In genomic region chr18:46346213-46346612, GRCh38 we compare ENCODE assay signal across 19 cellular contexts.
A peak's percentile ranks its signal among the peaks of the same experiment; 100 is the strongest.
DNase-seq lines count a peak whose midpoint lies in the region; ATAC-seq lines count a peak whose summit lies in the region.
"Had no signal": no experiment of that assay in that cellular context is flagged by ENCODE, and none has a peak within 500 bp of the region (broad histone marks: within the 10 kb centered on the region; RNA-seq: fewer than 3 reads in every experiment).

No MANE protein-coding gene starts in this region.

- H3K4me3 Mint-ChIP-seq in activated naive CD8-positive, alpha-beta T cell treated with anti-CD3 and anti-CD28 coated beads, Interleukin-2, amount 10 ng/mL, durations not matched to agents 7 days and 5 days: no peak overlapping the region
- H3K4me3 Mint-ChIP-seq in activated naive CD8-positive, alpha-beta T cell treated with anti-CD3 and anti-CD28 coated beads for 36 hours: no peak overlapping the region
- no peak overlapping the region for H3K4me3 Mint-ChIP-seq in activated T-helper 1 cell treated with anti-CD3 and anti-CD28 coated beads, Interleukin-12 subunit alpha, Interleukin-12 subunit beta, Interleukin-2, Interleukin-4 antibody, amounts not matched to agents 30 ng/mL and 10 ng/mL and 1 ng/mL, durations not matched to agents 14 hours and 24 hours and 36 hours
- H3K4me3 Mint-ChIP-seq: activated naive CD8-positive, alpha-beta T cell treated with anti-CD3 and anti-CD28 coated beads, Interleukin-2, amount 50 U/mL, for 24 hours had no signal

- no peak for DNase-seq in activated naive CD8-positive, alpha-beta T cell treated with anti-CD3 and anti-CD28 coated beads, Interleukin-2, amount 10 ng/mL, durations not matched to agents 7 days and 5 days
- DNase-seq in activated naive CD8-positive, alpha-beta T cell treated with anti-CD3 and anti-CD28 coated beads for 36 hours: no peak
- no peak for DNase-seq in activated T-helper 1 cell treated with anti-CD3 and anti-CD28 coated beads, Interleukin-12 subunit alpha, Interleukin-12 subunit beta, Interleukin-2, Interleukin-4 antibody, amounts not matched to agents 30 ng/mL and 10 ng/mL and 1 ng/mL, durations not matched to agents 14 hours and 24 hours and 36 hours (ENCODE audit: low spot score)
- no peak for DNase-seq in Right ventricle myocardium inferior (ENCODE audit: missing footprints)
- DNase-seq: ACHN; activated naive CD8-positive, alpha-beta T cell treated with anti-CD3 and anti-CD28 coated beads, Interleukin-2, amount 50 U/mL, for 24 hours; COR-L47; dermis blood vessel endothelial cell; erythroblast; GOT3; lower lobe of right lung; MG63; NCI-H1694 treated with DMSO at 0.1 percent for 48 hours; NCI-H345; SHP77 treated with DMSO at 0.1 percent for 48 hours had no signal

- peaks cover 3% of the 10 kb centered on the region for H3K27me3 Mint-ChIP-seq in activated naive CD8-positive, alpha-beta T cell treated with anti-CD3 and anti-CD28 coated beads, Interleukin-2, amount 10 ng/mL, durations not matched to agents 7 days and 5 days
- H3K27me3 Mint-ChIP-seq in activated naive CD8-positive, alpha-beta T cell treated with anti-CD3 and anti-CD28 coated beads for 36 hours: no peaks in the 10 kb centered on the region
- H3K27me3 Mint-ChIP-seq in activated T-helper 1 cell treated with anti-CD3 and anti-CD28 coated beads, Interleukin-12 subunit alpha, Interleukin-12 subunit beta, Interleukin-2, Interleukin-4 antibody, amounts not matched to agents 30 ng/mL and 10 ng/mL and 1 ng/mL, durations not matched to agents 14 hours and 24 hours and 36 hours (ENCODE audit: insufficient read depth): no peaks in the 10 kb centered on the region
- H3K27me3 Mint-ChIP-seq: activated naive CD8-positive, alpha-beta T cell treated with anti-CD3 and anti-CD28 coated beads, Interleukin-2, amount 50 U/mL, for 24 hours had no signal

- no peaks in the 10 kb centered on the region for H3K36me3 Mint-ChIP-seq in activated naive CD8-positive, alpha-beta T cell treated with anti-CD3 and anti-CD28 coated beads, Interleukin-2, amount 10 ng/mL, durations not matched to agents 7 days and 5 days
- no peaks in the 10 kb centered on the region for H3K36me3 Mint-ChIP-seq in activated naive CD8-positive, alpha-beta T cell treated with anti-CD3 and anti-CD28 coated beads for 36 hours
- peaks cover 1% of the 10 kb centered on the region for H3K36me3 Mint-ChIP-seq in activated T-helper 1 cell treated with anti-CD3 and anti-CD28 coated beads, Interleukin-12 subunit alpha, Interleukin-12 subunit beta, Interleukin-2, Interleukin-4 antibody, amounts not matched to agents 30 ng/mL and 10 ng/mL and 1 ng/mL, durations not matched to agents 14 hours and 24 hours and 36 hours (ENCODE audit: low read depth)

- no peaks in the 10 kb centered on the region for H3K9me3 Mint-ChIP-seq in activated naive CD8-positive, alpha-beta T cell treated with anti-CD3 and anti-CD28 coated beads, Interleukin-2, amount 10 ng/mL, durations not matched to agents 7 days and 5 days
- no peaks in the 10 kb centered on the region for H3K9me3 Mint-ChIP-seq in activated naive CD8-positive, alpha-beta T cell treated with anti-CD3 and anti-CD28 coated beads for 36 hours
- no peaks in the 10 kb centered on the region for H3K9me3 Mint-ChIP-seq in activated T-helper 1 cell treated with anti-CD3 and anti-CD28 coated beads, Interleukin-12 subunit alpha, Interleukin-12 subunit beta, Interleukin-2, Interleukin-4 antibody, amounts not matched to agents 30 ng/mL and 10 ng/mL and 1 ng/mL, durations not matched to agents 14 hours and 24 hours and 36 hours
- H3K9me3 Mint-ChIP-seq: activated naive CD8-positive, alpha-beta T cell treated with anti-CD3 and anti-CD28 coated beads, Interleukin-2, amount 50 U/mL, for 24 hours had no signal

- no peak for ATAC-seq in activated naive CD8-positive, alpha-beta T cell treated with anti-CD3 and anti-CD28 coated beads, Interleukin-2, amount 10 ng/mL, durations not matched to agents 7 days and 5 days (ENCODE audit: low read depth)
- ATAC-seq in HG02623 (IDR thresholded peaks at IDR 0.05; ENCODE audit: unreplicated experiment) (peak; percentile 34), HG03520 (IDR thresholded peaks at IDR 0.05; ENCODE audit: unreplicated experiment) (no peak), HG02970 (IDR thresholded peaks at IDR 0.05; ENCODE audit: low FRiP score, unreplicated experiment) (no peak), Right ventricle myocardium inferior (no peak), GM21723 (IDR thresholded peaks at IDR 0.05; ENCODE audit: unreplicated experiment) (no peak)
- ATAC-seq: activated naive CD8-positive, alpha-beta T cell treated with anti-CD3 and anti-CD28 coated beads, Interleukin-2, amount 50 U/mL, for 24 hours; lower lobe of right lung had no signal

- H3K27ac Mint-ChIP-seq in activated naive CD8-positive, alpha-beta T cell treated with anti-CD3 and anti-CD28 coated beads, Interleukin-2, amount 10 ng/mL, durations not matched to agents 7 days and 5 days: peak overlapping the region; percentile 54
- H3K27ac Mint-ChIP-seq in activated naive CD8-positive, alpha-beta T cell treated with anti-CD3 and anti-CD28 coated beads for 36 hours: no peak overlapping the region
- H3K27ac Mint-ChIP-seq in activated T-helper 1 cell treated with anti-CD3 and anti-CD28 coated beads, Interleukin-12 subunit alpha, Interleukin-12 subunit beta, Interleukin-2, Interleukin-4 antibody, amounts not matched to agents 30 ng/mL and 10 ng/mL and 1 ng/mL, durations not matched to agents 14 hours and 24 hours and 36 hours: peak overlapping the region; percentile 9
- H3K27ac Mint-ChIP-seq: activated naive CD8-positive, alpha-beta T cell treated with anti-CD3 and anti-CD28 coated beads, Interleukin-2, amount 50 U/mL, for 24 hours had no signal

- intact Hi-C loops in activated T-helper 1 cell treated with anti-CD3 and anti-CD28 coated beads, Interleukin-12 subunit alpha, Interleukin-12 subunit beta, Interleukin-2, Interleukin-4 antibody, amounts not matched to agents 30 ng/mL and 10 ng/mL and 1 ng/mL, durations not matched to agents 14 hours and 24 hours and 36 hours (cut with micrococcal nuclease): no loop called here
- intact Hi-C loops in Right ventricle myocardium inferior (cut with DNase I): no loop called here

- H3K4me1 Mint-ChIP-seq in activated naive CD8-positive, alpha-beta T cell treated with anti-CD3 and anti-CD28 coated beads, Interleukin-2, amount 10 ng/mL, durations not matched to agents 7 days and 5 days: peaks cover 26% of the 10 kb centered on the region
- H3K4me1 Mint-ChIP-seq in activated naive CD8-positive, alpha-beta T cell treated with anti-CD3 and anti-CD28 coated beads for 36 hours: peaks cover 19% of the 10 kb centered on the region
- H3K4me1 Mint-ChIP-seq in activated T-helper 1 cell treated with anti-CD3 and anti-CD28 coated beads, Interleukin-12 subunit alpha, Interleukin-12 subunit beta, Interleukin-2, Interleukin-4 antibody, amounts not matched to agents 30 ng/mL and 10 ng/mL and 1 ng/mL, durations not matched to agents 14 hours and 24 hours and 36 hours (ENCODE audit: low read depth): peaks cover 65% of the 10 kb centered on the region

- POLR2A ChIA-PET in activated naive CD8-positive, alpha-beta T cell treated with anti-CD3 and anti-CD28 coated beads, Interleukin-2, amount 10 ng/mL, durations not matched to agents 7 days and 5 days (lab: Charles Lee): no interaction called here
